ENCODE assay signal across 9 cellular contexts in the genomic region with DNA sequence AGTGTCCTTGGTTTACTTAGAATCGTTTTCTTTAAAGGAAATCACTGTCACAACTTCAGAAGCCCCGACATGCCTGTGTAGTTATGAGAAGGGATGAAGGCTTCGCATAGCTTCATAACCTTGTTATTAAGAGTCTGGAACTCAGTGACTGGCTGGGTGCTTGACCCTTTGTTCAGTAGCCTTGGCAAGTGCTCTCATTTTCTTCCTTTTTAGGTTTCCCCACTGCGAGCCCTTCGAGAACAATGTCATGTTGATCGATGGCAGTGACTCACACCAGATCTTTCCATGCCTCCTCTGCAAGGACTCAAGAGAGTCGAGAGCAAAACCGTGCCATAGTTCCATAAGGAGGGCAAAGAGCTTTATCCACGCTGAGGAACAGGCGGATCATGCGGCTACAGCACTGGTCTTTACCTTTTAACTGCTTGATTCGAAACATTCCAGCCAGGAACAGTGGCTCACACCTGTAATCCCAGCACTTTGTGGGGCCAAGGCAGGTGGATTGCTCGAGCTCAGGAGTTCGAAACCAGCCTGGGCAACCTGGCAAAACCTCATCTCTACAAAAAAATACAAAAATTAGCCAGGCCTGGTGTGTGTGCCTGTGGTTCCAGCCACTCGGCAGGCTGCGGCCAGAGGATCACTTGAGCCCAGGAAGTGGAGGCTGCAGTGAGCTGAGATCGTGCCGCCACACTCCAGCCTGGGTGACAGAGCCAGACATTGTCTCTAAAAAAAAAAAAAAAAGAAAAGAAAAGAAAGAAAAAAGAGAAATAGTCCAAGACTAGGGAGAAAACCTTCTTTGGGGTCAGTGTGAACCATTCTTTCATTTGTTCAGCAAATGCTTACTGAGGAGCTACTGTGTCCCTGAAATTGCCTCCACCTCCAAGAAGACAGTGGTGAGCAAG.
DNase-seq lines count a peak whose midpoint lies in the region; ATAC-seq and TF ChIP-seq lines count a peak whose summit lies in the region.
"Had no signal": no experiment of that assay in that cellular context is flagged by ENCODE, and none has a peak within 500 bp of the region (broad histone marks: within the 10 kb centered on the region; RNA-seq: fewer than 3 reads in every experiment).

No MANE protein-coding gene starts in this region.

- peaks cover 0 to 9% (median 4%) of the 10 kb centered on the region in 11 donors for H3K9me3 Mint-ChIP-seq in naive thymus-derived CD4-positive, alpha-beta T cell

- no peak overlapping the region for H3K9ac ChIP-seq in MM.1S (ENCODE audit: low read length)

- H3K9me3 ChIP-seq in esophagus muscularis mucosa (no peaks in the 10 kb centered on the region), MM.1S (replicated peaks; ENCODE audit: insufficient read depth, low read length) (no peaks in the 10 kb centered on the region)
- H3K9me3 ChIP-seq in naive thymus-derived CD4-positive, alpha-beta T cell (ENCODE audit: control insufficient read depth in 2 of 3, low read length in 3 of 3): no peaks in the 10 kb centered on the region

- H3K36me3 ChIP-seq in ACC112 (ENCODE audit: insufficient read depth, low read length): no peaks in the 10 kb centered on the region
- no peaks in the 10 kb centered on the region for H3K36me3 ChIP-seq in esophagus muscularis mucosa
- H3K36me3 ChIP-seq in naive thymus-derived CD4-positive, alpha-beta T cell (ENCODE audit: control insufficient read depth in 2 of 3, insufficient read depth in 3 of 3, low read length in 3 of 3): no peaks in the 10 kb centered on the region
- no peaks in the 10 kb centered on the region for H3K36me3 ChIP-seq in MM.1S (replicated peaks; ENCODE audit: insufficient read depth, low read length)

- H3F3A ChIP-seq in MM.1S (ENCODE audit: insufficient read depth, low read length): no peaks in the 10 kb centered on the region

- H3K4me3 ChIP-seq in ACC112 (ENCODE audit: low read depth, low read length): peak overlapping the region; percentile 8; the same call in 1 of the 2 replicates
- peak overlapping the region in 3 of 4 donors; percentile 34 to 44 (median 36) for H3K4me3 ChIP-seq in esophagus muscularis mucosa
- no peak overlapping the region for H3K4me3 ChIP-seq in naive thymus-derived CD4-positive, alpha-beta T cell (ENCODE audit: low read length)
- no peak overlapping the region for H3K4me3 ChIP-seq in MM.1S (ENCODE audit: low read length)

- H2AFZ ChIP-seq in ACC112 (ENCODE audit: low read length, unreplicated experiment) (peak overlapping the region; percentile 35), MM.1S (ENCODE audit: low read length) (no peak overlapping the region)

- no peaks in the 10 kb centered on the region for H3K9me2 ChIP-seq in MM.1S (replicated peaks; ENCODE audit: insufficient read depth, low read length)

- intact Hi-C loops in esophagus muscularis mucosa (cut with DNase I): loop anchor here (5.0 kb wide), 3 partner anchors 34 to 94 kb away; partner anchors contain the start of gene ERRFI1
- intact Hi-C loops in naive thymus-derived CD4-positive, alpha-beta T cell (cut with micrococcal nuclease): no loop called here

- peaks cover 6 to 21% (median 11%) of the 10 kb centered on the region in 7 donors for H3K4me1 Mint-ChIP-seq in naive thymus-derived CD4-positive, alpha-beta T cell

- DNase-seq in NCI-H2227 treated with DMSO at 0.1 percent for 48 hours (lab: John Stamatoyannopoulos, UW) (peak; percentile 61), esophagus muscularis mucosa (ENCODE audit: extremely low spot score) (peak; percentile 97), NCI-H2171 treated with DMSO at 0.1 percent for 48 hours (lab: John Stamatoyannopoulos, UW) (no peak), MM.1S (no peak)
- DNase-seq in naive thymus-derived CD4-positive, alpha-beta T cell: no peak

- ATAC-seq in naive thymus-derived CD4-positive, alpha-beta T cell: no peak
- ATAC-seq in HG02884 (IDR thresholded peaks at IDR 0.05; ENCODE audit: unreplicated experiment): no peak
- no peak for ATAC-seq in HG02763 (IDR thresholded peaks at IDR 0.05; ENCODE audit: unreplicated experiment)

- H3K27ac ChIP-seq in ACC112 (ENCODE audit: low read depth, low read length) (peak overlapping the region; percentile 94), esophagus muscularis mucosa (replicated peaks in 1 of 4) (peak overlapping the region; percentile 91 to 97 (median 94)), MM.1S (ENCODE audit: low read length) (no peak overlapping the region)
- no peak overlapping the region for H3K27ac ChIP-seq in naive thymus-derived CD4-positive, alpha-beta T cell (ENCODE audit: low read depth, low read length)

- peak; percentile 94 for TF ChIP-seq EP300 in esophagus muscularis mucosa (IDR thresholded peaks at IDR 0.05)

- H3K79me2 ChIP-seq in ACC112 (ENCODE audit: control insufficient read depth, insufficient read depth, low read length, unreplicated experiment) (no peaks in the 10 kb centered on the region), MM.1S (ENCODE audit: low read length) (no peaks in the 10 kb centered on the region)

- no peaks in the 10 kb centered on the region for H3K27me3 ChIP-seq in ACC112 (ENCODE audit: insufficient read depth, low read length)
- no peaks in the 10 kb centered on the region for H3K27me3 ChIP-seq in esophagus muscularis mucosa
- no peaks in the 10 kb centered on the region for H3K27me3 ChIP-seq in naive thymus-derived CD4-positive, alpha-beta T cell (ENCODE audit: control insufficient read depth in 2 of 2, insufficient read depth in 2 of 2, low read length in 2 of 2)
- H3K27me3 ChIP-seq in MM.1S (replicated peaks; ENCODE audit: insufficient read depth, low read length): peaks cover 78% of the 10 kb centered on the region

- H3K4me1 ChIP-seq in ACC112 (ENCODE audit: control insufficient read depth, insufficient read depth, low read length, unreplicated experiment): peaks cover 47% of the 10 kb centered on the region
- H3K4me1 ChIP-seq in esophagus muscularis mucosa: peaks cover 41 to 78% (median 73%) of the 10 kb centered on the region in 4 donors
- peaks cover 0 to 6% of the 10 kb centered on the region in 2 donors for H3K4me1 ChIP-seq in naive thymus-derived CD4-positive, alpha-beta T cell (ENCODE audit: control insufficient read depth in 2 of 2, insufficient read depth in 2 of 2, low read length in 2 of 2)
- no peaks in the 10 kb centered on the region for H3K4me1 ChIP-seq in MM.1S (ENCODE audit: low read length)

- H3K27me3 Mint-ChIP-seq in naive thymus-derived CD4-positive, alpha-beta T cell: peaks cover 0 to 10% (median 6%) of the 10 kb centered on the region in 5 donors

- TF ChIP-seq CTCF in esophagus muscularis mucosa (IDR thresholded peaks at IDR 0.05) (no peak), MM.1S (IDR thresholded peaks at IDR 0.05; ENCODE audit: low read length) (no peak)

- no peak for TF ChIP-seq POLR2A in esophagus muscularis mucosa (IDR thresholded peaks at IDR 0.05; ENCODE audit: low read depth)

- H3K27ac Mint-ChIP-seq in naive thymus-derived CD4-positive, alpha-beta T cell: peak overlapping the region in 2 of 9 donors; percentile 11 to 61
- H3K27ac Mint-ChIP-seq: IgD-negative memory B cell had no signal

- 28% methylated on average over 18 of the region's 18 CpGs for WGBS in esophagus muscularis mucosa

- H3K4me2 ChIP-seq in MM.1S (ENCODE audit: low read depth, low read length): no peak overlapping the region

- POLR2A ChIA-PET in naive thymus-derived CD4-positive, alpha-beta T cell (lab: Charles Lee): no interaction called here

- CTCF ChIA-PET in naive thymus-derived CD4-positive, alpha-beta T cell (lab: Charles Lee): no interaction called here

- peaks cover 0 to 6% (median 3%) of the 10 kb centered on the region in 5 donors for H3K36me3 Mint-ChIP-seq in naive thymus-derived CD4-positive, alpha-beta T cell

- peak overlapping the region in 8 of 10 donors; percentile 47 to 81 (median 68) for H3K4me3 Mint-ChIP-seq in naive thymus-derived CD4-positive, alpha-beta T cell

- no peaks in the 10 kb centered on the region for H4K20me1 ChIP-seq in MM.1S (ENCODE audit: insufficient read depth, low read length)

Comparison
In these comparisons a context has a peak if more than half of its experiments do, and no peak if none do; other contexts are left out.
1. H3K27ac ChIP-seq: peak in ACC112 (single experiment) and esophagus muscularis mucosa (4 of 4); none in naive thymus-derived CD4-positive, alpha-beta T cell (single experiment) and MM.1S (single experiment).
2. H3K4me3 ChIP-seq: peak in ACC112 (single experiment) and esophagus muscularis mucosa (3 of 4); none in naive thymus-derived CD4-positive, alpha-beta T cell (single experiment) and MM.1S (single experiment).
3. DNase-seq: peak in NCI-H2227 treated with DMSO at 0.1 percent for 48 hours (single experiment) and esophagus muscularis mucosa (single experiment); none in naive thymus-derived CD4-positive, alpha-beta T cell (0 of 9), NCI-H2171 treated with DMSO at 0.1 percent for 48 hours (single experiment) and MM.1S (single experiment).